8 cellular contexts compared by ENCODE assay signal in the genomic region with DNA sequence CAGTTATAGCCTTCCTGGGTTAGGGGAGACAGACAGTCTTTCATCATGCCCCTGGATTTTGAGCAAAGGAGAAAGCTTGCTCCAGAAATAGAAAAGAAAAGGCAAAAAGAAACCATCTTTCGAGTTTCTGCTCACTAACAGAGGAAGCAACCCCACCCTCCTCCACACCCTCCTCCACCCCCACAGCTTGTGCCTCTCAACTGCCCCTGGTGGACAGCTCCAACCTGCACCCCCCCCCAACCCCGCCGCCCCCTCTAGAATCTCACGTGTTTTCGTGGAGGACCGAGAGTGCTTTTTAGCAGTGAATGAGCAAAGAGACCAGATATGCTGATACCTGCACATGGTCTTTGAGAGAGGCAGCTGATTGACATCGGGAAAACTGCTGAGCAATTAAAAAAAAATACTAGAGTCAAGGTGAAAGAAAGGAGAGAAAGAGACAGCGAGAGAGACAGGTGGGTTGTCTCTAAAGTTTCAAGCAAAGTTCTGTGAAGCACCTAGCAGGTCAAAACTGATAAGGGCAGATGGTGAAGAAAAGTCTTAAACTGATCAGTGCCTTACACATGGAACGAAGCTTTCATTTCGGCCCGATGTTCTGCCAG.
DNase-seq lines count a peak whose midpoint lies in the region; ATAC-seq, FAIRE-seq and TF ChIP-seq lines count a peak whose summit lies in the region.

No MANE protein-coding gene starts in this region.

- peaks cover 10% of the 10 kb centered on the region for H3K27me3 Mint-ChIP-seq in H9 (ENCODE audit: low read depth)

- H3K79me2 ChIP-seq in H9 (ENCODE audit: insufficient read depth, low read length): no peaks in the 10 kb centered on the region

- H2BK120ac ChIP-seq in H9 (ENCODE audit: low read depth, low read length, poor library complexity, severe bottlenecking): no peak overlapping the region

- H3K27ac ChIP-seq in H9 (ENCODE audit: insufficient read length, low read depth, low read length) (no peak overlapping the region), RWPE1 (no peak overlapping the region), small intestine (ENCODE audit: low read depth in 1 of 2, low read length in 1 of 2) (no peak overlapping the region), left ventricle myocardium inferior (replicated peaks) (no peak overlapping the region)

- no peak overlapping the region; a peak in 1 of 7 replicates for H3K27ac Mint-ChIP-seq in H9

- H3K4ac ChIP-seq in H9 (ENCODE audit: low read depth, low read length): no peak overlapping the region

- H3K14ac ChIP-seq in H9 (ENCODE audit: insufficient read depth, low read length): no peak overlapping the region

- H3K36me3 Mint-ChIP-seq in H9 (ENCODE audit: insufficient read depth in 1 of 3, low read depth in 3 of 3): no peaks in the 10 kb centered on the region

- H3K4me2 ChIP-seq in H9 (ENCODE audit: insufficient read depth, insufficient read length, low read length): no peak overlapping the region

- WGBS in H9 (ENCODE audit: extremely low coverage, insufficient read length, low lambda C conversion rate): no CpG with 5 or more reads among the region's 11 CpGs
- WGBS in small intestine, 3 donors: 61 to 77% (median 69%) methylated on average over 11 of the region's 11 CpGs

- peaks cover 22 to 27% of the 10 kb centered on the region in 2 experiments for H3K4me1 Mint-ChIP-seq in H9

- H2BK5ac ChIP-seq in H9 (ENCODE audit: insufficient read length, low read length): no peak overlapping the region

- no peak overlapping the region for H4K91ac ChIP-seq in H9 (ENCODE audit: insufficient read length, low read depth, low read length)

- no peaks in the 10 kb centered on the region for H4K20me1 ChIP-seq in H9 (ENCODE audit: control insufficient read depth, insufficient read depth, insufficient read length)

- no peak overlapping the region for H3K9ac ChIP-seq in H9 (ENCODE audit: extremely low read depth, insufficient read length, low read length)

- H3K4me3 ChIP-seq in small intestine (ENCODE audit: low read depth in 1 of 2, low read length in 2 of 2) (no peak overlapping the region), left ventricle myocardium inferior (no peak overlapping the region)

- POLR2A ChIA-PET in RWPE1 (lab: Yijun Ruan, JAX; ENCODE audit: low non-redundant PET): no interaction called here

- H3K9me3 ChIP-seq in H9 (ENCODE audit: control insufficient read depth, low read depth, low read length) (no peaks in the 10 kb centered on the region), small intestine (ENCODE audit: control insufficient read depth, low read depth) (no peaks in the 10 kb centered on the region), left ventricle myocardium inferior (replicated peaks) (no peaks in the 10 kb centered on the region)

- H3K18ac ChIP-seq in H9 (ENCODE audit: insufficient read length, low read depth, low read length): no peak overlapping the region

- no peak for ATAC-seq in HG03175 (IDR thresholded peaks at IDR 0.05; ENCODE audit: unreplicated experiment)
- no peak for ATAC-seq in HG03565 (IDR thresholded peaks at IDR 0.05; ENCODE audit: unreplicated experiment)

- H2BK20ac ChIP-seq in H9 (ENCODE audit: low read depth, low read length, poor library complexity, severe bottlenecking): no peak overlapping the region

- no peak overlapping the region for H3T11ph ChIP-seq in H9 (ENCODE audit: low read length)

- H3K79me1 ChIP-seq in H9 (ENCODE audit: insufficient read depth, low read depth, low read length, poor library complexity, severe bottlenecking): no peaks in the 10 kb centered on the region

- DNase-seq in AG20443 (ENCODE audit: low spot score) (peak; percentile 84), H9 (peak; percentile 54), RWPE1 (ENCODE audit: low spot score) (peak; percentile 8), iPS-NIHi7 (ENCODE audit: extremely low spot score) (peak; percentile 63), small intestine (no peak), left ventricle myocardium inferior (no peak)

- H3K23ac ChIP-seq in H9 (ENCODE audit: insufficient read length, low read depth, low read length): no peak overlapping the region

- no peaks in the 10 kb centered on the region for H3K36me3 ChIP-seq in small intestine (ENCODE audit: control insufficient read depth in 2 of 2, insufficient read depth in 2 of 2, low read length in 2 of 2)
- H3K36me3 ChIP-seq in left ventricle myocardium inferior: no peaks in the 10 kb centered on the region

- no peak overlapping the region for H3K4me3 Mint-ChIP-seq in H9

- TF ChIP-seq CTCF in H9 (conservative IDR thresholded peaks at IDR 0.05): peak; percentile 40; the same call in 1 of the 3 replicates
- no peak for TF ChIP-seq CTCF in RWPE1 (conservative IDR thresholded peaks at IDR 0.05; ENCODE audit: low read depth)
- no peak for TF ChIP-seq CTCF in left ventricle myocardium inferior (IDR thresholded peaks at IDR 0.05; ENCODE audit: borderline replicate concordance)

- H2BK15ac ChIP-seq in H9 (ENCODE audit: low read depth, low read length): no peak overlapping the region

- H3K27me3 ChIP-seq in H9 (ENCODE audit: insufficient read depth, low read length) (no peaks in the 10 kb centered on the region), small intestine (ENCODE audit: control insufficient read depth in 2 of 2, insufficient read depth in 2 of 2, low read length in 2 of 2) (no peaks in the 10 kb centered on the region), left ventricle myocardium inferior (ENCODE audit: low read depth) (peaks cover 40% of the 10 kb centered on the region)

- H3K4me1 ChIP-seq in H9 (ENCODE audit: insufficient read depth, low read length) (peaks cover 7% of the 10 kb centered on the region; the same call in 1 of the 2 replicates), small intestine (ENCODE audit: control insufficient read depth in 2 of 2, insufficient read depth in 1 of 2, low read depth in 1 of 2, low read length in 1 of 2) (no peaks in the 10 kb centered on the region), left ventricle myocardium inferior (no peaks in the 10 kb centered on the region)

- no peak overlapping the region for H4K8ac ChIP-seq in H9 (replicated peaks; ENCODE audit: insufficient read length, low read depth, low read length)

- H3K56ac ChIP-seq in H9 (ENCODE audit: insufficient read length, low read depth, low read length): no peak overlapping the region

- CTCF ChIA-PET in RWPE1 (lab: Yijun Ruan, JAX): no interaction called here

- no peak for FAIRE-seq in small intestine (lab: Jason Lieb, UNC)

- intact Hi-C loops in left ventricle myocardium inferior (cut with micrococcal nuclease): no loop called here

- H2BK12ac ChIP-seq in H9 (ENCODE audit: insufficient read length, low read depth, low read length): no peak overlapping the region

- no peak overlapping the region for H2AFZ ChIP-seq in H9 (ENCODE audit: low read length)

- no peak overlapping the region for H2AK5ac ChIP-seq in H9 (ENCODE audit: insufficient read length, low read length)

- no peaks in the 10 kb centered on the region for H3K23me2 ChIP-seq in H9 (ENCODE audit: insufficient read length, low read depth, low read length, poor library complexity, severe bottlenecking)

- no peak overlapping the region for H4K5ac ChIP-seq in H9 (ENCODE audit: insufficient read length, low read depth, low read length)

- H3K9me3 Mint-ChIP-seq in H9: no peaks in the 10 kb centered on the region; a peak in 1 of 5 replicates

Comparison
In these comparisons a context has a peak if more than half of its experiments do, and no peak if none do; other contexts are left out.
1. DNase-seq: peak in AG20443 (single experiment), H9 (single experiment), RWPE1 (single experiment) and iPS-NIHi7 (single experiment); none in small intestine (single experiment) and left ventricle myocardium inferior (single experiment).